In the genomic region with DNA sequence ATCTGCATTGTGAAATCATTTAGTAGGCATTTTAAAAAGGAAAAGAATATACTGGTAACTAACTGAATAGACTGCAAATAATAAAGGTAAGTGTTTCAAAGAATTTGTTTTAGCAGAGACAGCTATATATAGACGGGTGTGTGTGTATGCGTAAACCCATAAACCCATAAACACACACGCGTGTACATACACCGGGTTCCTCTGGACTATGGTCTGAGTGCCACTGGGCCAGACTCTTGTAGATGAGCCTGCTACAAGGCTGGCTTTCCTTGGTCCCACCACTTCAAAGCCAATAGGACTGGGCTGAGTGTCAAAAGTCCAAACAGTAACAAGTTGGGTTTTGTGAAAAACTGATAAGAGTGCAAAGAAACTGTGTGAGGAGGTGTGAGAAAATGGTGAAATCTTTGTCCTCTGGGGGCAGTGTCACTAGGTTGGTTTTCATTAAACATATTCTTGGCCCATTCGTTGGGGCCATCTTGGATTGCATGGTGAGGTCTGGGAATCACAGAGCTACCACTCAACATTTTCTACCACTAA, we compare ENCODE assay signal across 18 cellular contexts. TPM values are rescaled to one million over a fixed set of nuclear protein-coding genes. Genes with fewer than 3 reads are reported as not detected.
DNase-seq lines count a peak whose midpoint lies in the region; ATAC-seq and TF ChIP-seq lines count a peak whose summit lies in the region.
"Had no signal": no experiment of that assay in that cellular context is flagged by ENCODE, and none has a peak within 500 bp of the region (broad histone marks: within the 10 kb centered on the region; RNA-seq: fewer than 3 reads in every experiment).

No MANE protein-coding gene starts in this region.

- ATAC-seq in WTC11 (no peak), left lobe of liver (peak; percentile 24)

- peak overlapping the region; percentile 24 for H3K27ac Mint-ChIP-seq in MCF 10A (ENCODE audit: low read depth, unreplicated experiment)
- peak overlapping the region; percentile 98 for H3K27ac Mint-ChIP-seq in WTC11
- H3K27ac Mint-ChIP-seq: stimulated activated naive CD8-positive, alpha-beta T cell treated with anti-CD3 and anti-CD28 coated beads, Interleukin-15, Interleukin-2, amounts not matched to agents 100 ng/mL and 50 ng/mL, for 24 hours had no signal

- WGBS in transverse colon (ENCODE audit: low coverage in 1 of 2), 2 donors: 58 to 62% methylated on average over 6 of the region's 6 CpGs

- no peak overlapping the region for H3K4me3 ChIP-seq in breast epithelium
- no peak overlapping the region for H3K4me3 ChIP-seq in transverse colon
- H3K4me3 ChIP-seq: skin epidermis had no signal

- no peaks in the 10 kb centered on the region for H3K27me3 ChIP-seq in breast epithelium
- H3K27me3 ChIP-seq in transverse colon: no peaks in the 10 kb centered on the region

- no peaks in the 10 kb centered on the region for H3K36me3 ChIP-seq in breast epithelium
- H3K36me3 ChIP-seq in transverse colon: no peaks in the 10 kb centered on the region

- H3K36me3 Mint-ChIP-seq in MCF 10A (ENCODE audit: insufficient read depth, unreplicated experiment): peaks cover 5% of the 10 kb centered on the region
- H3K36me3 Mint-ChIP-seq in WTC11: no peaks in the 10 kb centered on the region
- H3K36me3 Mint-ChIP-seq: CD4-positive, alpha-beta memory T cell had no signal

- H3K27me3 Mint-ChIP-seq in MCF 10A (ENCODE audit: insufficient read depth, unreplicated experiment): no peaks in the 10 kb centered on the region
- H3K27me3 Mint-ChIP-seq in WTC11 (ENCODE audit: low read depth): no peaks in the 10 kb centered on the region
- H3K27me3 Mint-ChIP-seq: CD4-positive, alpha-beta memory T cell; stimulated activated naive CD8-positive, alpha-beta T cell treated with anti-CD3 and anti-CD28 coated beads, Interleukin-15, Interleukin-2, amounts not matched to agents 100 ng/mL and 50 ng/mL, for 24 hours had no signal

- no TSS peak for BruUV-seq in MCF 10A (replicated peaks; lab: Mats Ljungman, UMichigan)

- POLR2A ChIA-PET in MCF 10A (lab: Yijun Ruan, JAX) (interaction anchor here (0.6 to 1.3 kb wide), 6 partner anchors 9 to 46 kb away, joined by 3 to 5 read pairs (median 4); no protein-coding TSS in a partner anchor), WTC11 (lab: Charles Lee) (interaction anchor here (0.6 kb wide), 1 partner anchor 1567 kb away, joined by 3 read pairs; no protein-coding TSS in a partner anchor)

- DNase-seq in MCF 10A (ENCODE audit: unreplicated experiment) (no peak), breast epithelium (ENCODE audit: low spot score in 2 of 2) (no peak), WTC11 (ENCODE audit: low spot score) (no peak), left lobe of liver (ENCODE audit: low spot score) (no peak), transverse colon (peak; percentile 54), GM10266 (ENCODE audit: extremely low spot score) (no peak), cerebellar nuclear complex (lab: John Stamatoyannopoulos, UW) (no peak), inferior parietal cortex (ENCODE audit: extremely low spot score) (no peak)
- DNase-seq: ACHN; activated CD8-positive, alpha-beta memory T cell treated with anti-CD3 and anti-CD28 coated beads for 24 hours; activated effector memory CD4-positive, alpha-beta T cell treated with Interleukin-2 at 50 U/mL for 16 hours; anterior cingulate cortex; CD4-positive, alpha-beta memory T cell; NCI-H1694 treated with DMSO at 0.1 percent for 48 hours; NCI-H524 treated with DMSO at 0.1 percent for 48 hours; occipital lobe had no signal

- no peaks in the 10 kb centered on the region for H3K4me1 ChIP-seq in breast epithelium
- peaks cover 15 to 45% (median 20%) of the 10 kb centered on the region in 4 donors for H3K4me1 ChIP-seq in transverse colon

- in situ Hi-C loops in transverse colon (cut with MboI; ENCODE audit: low pct_ligation_motif_present in 1 of 4, low pct_unique_long_range_greater_than_20kb in 1 of 4, low sequenced_read_pairs in 3 of 4): no loop called here

- H3K4me1 Mint-ChIP-seq in MCF 10A (ENCODE audit: insufficient read depth, unreplicated experiment) (peaks cover 43% of the 10 kb centered on the region), WTC11 (peaks cover 92% of the 10 kb centered on the region)

- H3K9me3 Mint-ChIP-seq in MCF 10A (ENCODE audit: unreplicated experiment) (no peaks in the 10 kb centered on the region), WTC11 (no peaks in the 10 kb centered on the region)
- H3K9me3 Mint-ChIP-seq: CD4-positive, alpha-beta memory T cell; stimulated activated naive CD8-positive, alpha-beta T cell treated with anti-CD3 and anti-CD28 coated beads, Interleukin-15, Interleukin-2, amounts not matched to agents 100 ng/mL and 50 ng/mL, for 24 hours had no signal

- H3K27ac ChIP-seq in breast epithelium (no peak overlapping the region), transverse colon (peak overlapping the region in 3 of 4 donors; percentile 35 to 59 (median 58))
- H3K27ac ChIP-seq: skin epidermis had no signal

- CTCF ChIA-PET in MCF 10A (lab: Yijun Ruan, JAX): interaction anchor here (0.6 to 1.5 kb wide), 4 partner anchors 10 to 1952 kb away, joined by 3 to 5 read pairs (median 4); no protein-coding TSS in a partner anchor
- CTCF ChIA-PET in WTC11 (lab: Charles Lee): interaction anchor here (0.7 to 1.9 kb wide), 13 partner anchors 9 to 352 kb away, joined by 3 to 9 read pairs (median 4); no protein-coding TSS in a partner anchor

- TF ChIP-seq POLR2A in breast epithelium (IDR thresholded peaks at IDR 0.05) (no peak), transverse colon (IDR thresholded peaks at IDR 0.05) (no peak)

- intact Hi-C loops in MCF 10A (cut with micrococcal nuclease): no loop called here
- intact Hi-C loops in breast epithelium (cut with DNase I; ENCODE audit: low total_unique reads): no loop called here
- intact Hi-C loops in transverse colon (cut with DNase I; ENCODE audit: low total_unique reads): no loop called here

- no peaks in the 10 kb centered on the region for H3K9me3 ChIP-seq in breast epithelium
- H3K9me3 ChIP-seq in transverse colon: no peaks in the 10 kb centered on the region

- TF ChIP-seq CTCF in MCF 10A (IDR thresholded peaks at IDR 0.05; ENCODE audit: unreplicated experiment): no peak
- TF ChIP-seq CTCF in breast epithelium (IDR thresholded peaks at IDR 0.05): no peak
- TF ChIP-seq CTCF in WTC11 (IDR thresholded peaks at IDR 0.05): no peak
- TF ChIP-seq CTCF in transverse colon (IDR thresholded peaks at IDR 0.05): peak in 2 of 5 experiments; percentile 7 to 13
- no peak for TF ChIP-seq CTCF in GM10266 (IDR thresholded peaks at IDR 0.05; ENCODE audit: control insufficient read depth, insufficient read depth, low read depth, missing control alignments)

- TF ChIP-seq EP300 in transverse colon (IDR thresholded peaks at IDR 0.05; ENCODE audit: low read depth): no peak

- H3K4me3 Mint-ChIP-seq in MCF 10A (ENCODE audit: unreplicated experiment) (no peak overlapping the region), WTC11 (no peak overlapping the region)
- H3K4me3 Mint-ChIP-seq: CD4-positive, alpha-beta memory T cell; stimulated activated naive CD8-positive, alpha-beta T cell treated with anti-CD3 and anti-CD28 coated beads, Interleukin-15, Interleukin-2, amounts not matched to agents 100 ng/mL and 50 ng/mL, for 24 hours had no signal

TF ChIP-seq in WTC11, 78 proteins besides CTCF, POLR2A, EP300 and RAD21:
- TF ChIP-seq ZNF219 (CRISPR knock-in tag; IDR thresholded peaks at IDR 0.05; ENCODE audit: borderline replicate concordance) (no peak), GABPB1 (CRISPR knock-in tag; IDR thresholded peaks at IDR 0.05) (peak; percentile 63)
- TF ChIP-seq, protein P1, sequence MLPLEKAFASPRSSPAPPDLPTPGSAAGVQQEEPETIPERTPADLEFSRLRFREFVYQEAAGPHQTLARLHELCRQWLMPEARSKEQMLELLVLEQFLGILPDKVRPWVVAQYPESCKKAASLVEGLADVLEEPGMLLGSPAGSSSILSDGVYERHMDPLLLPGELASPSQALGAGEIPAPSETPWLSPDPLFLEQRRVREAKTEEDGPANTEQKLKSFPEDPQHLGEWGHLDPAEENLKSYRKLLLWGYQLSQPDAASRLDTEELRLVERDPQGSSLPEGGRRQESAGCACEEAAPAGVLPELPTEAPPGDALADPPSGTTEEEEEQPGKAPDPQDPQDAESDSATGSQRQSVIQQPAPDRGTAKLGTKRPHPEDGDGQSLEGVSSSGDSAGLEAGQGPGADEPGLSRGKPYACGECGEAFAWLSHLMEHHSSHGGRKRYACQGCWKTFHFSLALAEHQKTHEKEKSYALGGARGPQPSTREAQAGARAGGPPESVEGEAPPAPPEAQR (CRISPR knock-in tag; IDR thresholded peaks at IDR 0.05): 0 out of 2 replicates have a peak, but pooled peaks have one; percentile 52
- TF ChIP-seq, protein P2, sequence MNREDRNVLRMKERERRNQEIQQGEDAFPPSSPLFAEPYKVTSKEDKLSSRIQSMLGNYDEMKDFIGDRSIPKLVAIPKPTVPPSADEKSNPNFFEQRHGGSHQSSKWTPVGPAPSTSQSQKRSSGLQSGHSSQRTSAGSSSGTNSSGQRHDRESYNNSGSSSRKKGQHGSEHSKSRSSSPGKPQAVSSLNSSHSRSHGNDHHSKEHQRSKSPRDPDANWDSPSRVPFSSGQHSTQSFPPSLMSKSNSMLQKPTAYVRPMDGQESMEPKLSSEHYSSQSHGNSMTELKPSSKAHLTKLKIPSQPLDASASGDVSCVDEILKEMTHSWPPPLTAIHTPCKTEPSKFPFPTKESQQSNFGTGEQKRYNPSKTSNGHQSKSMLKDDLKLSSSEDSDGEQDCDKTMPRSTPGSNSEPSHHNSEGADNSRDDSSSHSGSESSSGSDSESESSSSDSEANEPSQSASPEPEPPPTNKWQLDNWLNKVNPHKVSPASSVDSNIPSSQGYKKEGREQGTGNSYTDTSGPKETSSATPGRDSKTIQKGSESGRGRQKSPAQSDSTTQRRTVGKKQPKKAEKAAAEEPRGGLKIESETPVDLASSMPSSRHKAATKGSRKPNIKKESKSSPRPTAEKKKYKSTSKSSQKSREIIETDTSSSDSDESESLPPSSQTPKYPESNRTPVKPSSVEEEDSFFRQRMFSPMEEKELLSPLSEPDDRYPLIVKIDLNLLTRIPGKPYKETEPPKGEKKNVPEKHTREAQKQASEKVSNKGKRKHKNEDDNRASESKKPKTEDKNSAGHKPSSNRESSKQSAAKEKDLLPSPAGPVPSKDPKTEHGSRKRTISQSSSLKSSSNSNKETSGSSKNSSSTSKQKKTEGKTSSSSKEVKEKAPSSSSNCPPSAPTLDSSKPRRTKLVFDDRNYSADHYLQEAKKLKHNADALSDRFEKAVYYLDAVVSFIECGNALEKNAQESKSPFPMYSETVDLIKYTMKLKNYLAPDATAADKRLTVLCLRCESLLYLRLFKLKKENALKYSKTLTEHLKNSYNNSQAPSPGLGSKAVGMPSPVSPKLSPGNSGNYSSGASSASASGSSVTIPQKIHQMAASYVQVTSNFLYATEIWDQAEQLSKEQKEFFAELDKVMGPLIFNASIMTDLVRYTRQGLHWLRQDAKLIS (CRISPR knock-in tag; IDR thresholded peaks at IDR 0.05; ENCODE audit: borderline replicate concordance): no peak

RNA-seq across cellular contexts. Expression of a gene that starts 39.8 kb away (rescaled TPM):
- 36.2 and 38.6 TPM in 2 replicates for total RNA-seq in MCF 10A (2022)
- 10 to 100 TPM; 11.3 to 31.4 (median 24.9) TPM for total RNA-seq in breast epithelium
- 89.2 to 99.6 TPM (median 90.3 TPM) in 3 replicates for total RNA-seq in WTC11 (2021)
- 16.2 TPM for total RNA-seq in left lobe of liver
- total RNA-seq in transverse colon: 10 to 100 TPM; 18.9 to 39.6 (median 22.2) TPM

Comparison
In these comparisons a context has a peak if more than half of its experiments do, and no peak if none do; other contexts are left out.
1. H3K27ac ChIP-seq: peak in transverse colon (3 of 4); none in breast epithelium (0 of 2).